In genomic region chr11:61361686-61362541, GRCh38 we compare ENCODE assay signal across 1 cellular context.
A peak's percentile ranks its signal among the peaks of the same experiment; 100 is the strongest.
TF ChIP-seq lines count a peak whose summit lies in the region.

Gene CYB561A3, minus strand, starts transcription at chr11:61361882. Its CDS starts 5,169 bp downstream, at chr11:61356713.
Gene TMEM138, plus strand, starts transcription at chr11:61362374. Its CDS starts 2,017 bp downstream, at chr11:61364391.

TF ChIP-seq in K562, 482 proteins besides CTCF, POLR2A, EP300 and RAD21 (continued from another document and continues in another):
- TF ChIP-seq ZBTB11 (CRISPR knock-in tag; IDR thresholded peaks at IDR 0.05) (peak; percentile 71 to 97 (median 82); a peak in 5 of 6 replicates), MEF2D (tag; conservative IDR thresholded peaks at IDR 0.05; ENCODE audit: low read depth) (no peak), CHAMP1 (IDR thresholded peaks at IDR 0.05) (no peak), HMG20A (CRISPR knock-in tag; conservative IDR thresholded peaks at IDR 0.05) (no peak), BRCA1 (IDR thresholded peaks at IDR 0.05) (no peak), BRCA1 (CRISPR knock-in tag; IDR thresholded peaks at IDR 0.05) (no peak), ZNF76 (CRISPR knock-in tag; IDR thresholded peaks at IDR 0.05; ENCODE audit: borderline replicate concordance) (no peak), POLR2AphosphoS5 (IDR thresholded peaks at IDR 0.05; ENCODE audit: control insufficient read depth, insufficient read depth, low read depth, low read length) (peak; percentile 21; the same call in 1 of the 2 replicates), ZNF318 (IDR thresholded peaks at IDR 0.05; ENCODE audit: borderline replicate concordance in 1 of 2, low read depth in 1 of 2) (no peak), HIVEP1 (CRISPR knock-in tag; IDR thresholded peaks at IDR 0.05) (0 out of 2 replicates have a peak, but pooled peaks have one; percentile 30), ELK3 (CRISPR knock-in tag; IDR thresholded peaks at IDR 0.05) (no peak), ATF7 (IDR thresholded peaks at IDR 0.05) (peak; percentile 77), HMGXB4 (CRISPR knock-in tag; IDR thresholded peaks at IDR 0.05) (no peak; the same call in 1 of the 2 replicates), HES1 (IDR thresholded peaks at IDR 0.05; ENCODE audit: low read depth) (no peak), RBM39 (optimal IDR thresholded peaks at IDR 0.05; ENCODE audit: low read depth, low read length) (no peak), ZNF57 (CRISPR knock-in tag; IDR thresholded peaks at IDR 0.05) (no peak), NFIC (IDR thresholded peaks at IDR 0.05) (peak; percentile 41), GTF2F1 (IDR thresholded peaks at IDR 0.05; ENCODE audit: low read depth, low read length) (peak; percentile 55; the same call in 1 of the 2 replicates), ARID2 (IDR thresholded peaks at IDR 0.05) (no peak), HNRNPUL1 (IDR thresholded peaks at IDR 0.05; ENCODE audit: low read length) (no peak), CREB3L1 (IDR thresholded peaks at IDR 0.05; ENCODE audit: borderline replicate concordance, low read depth) (peak; percentile 88), LCOR (CRISPR knock-in tag; IDR thresholded peaks at IDR 0.05) (peak; percentile 76), FOS (IDR thresholded peaks at IDR 0.05; ENCODE audit: extremely low read depth, insufficient read length) (no peak), ZBTB43 (CRISPR knock-in tag; IDR thresholded peaks at IDR 0.05) (0 out of 2 replicates have a peak, but pooled peaks have one; percentile 35), KAT7 (CRISPR knock-in tag; IDR thresholded peaks at IDR 0.05; ENCODE audit: borderline replicate concordance) (no peak), ILK (tag; IDR thresholded peaks at IDR 0.05; ENCODE audit: borderline replicate concordance, low read depth) (no peak), KLF13 (tag; IDR thresholded peaks at IDR 0.05; ENCODE audit: borderline replicate concordance, low read depth) (peak; percentile 50; the same call in 1 of the 2 replicates), CTCFL (IDR thresholded peaks at IDR 0.05; ENCODE audit: borderline replicate concordance, insufficient read depth, low read depth, low read length, poor library complexity, severe bottlenecking) (no peak), ZNF41 (CRISPR knock-in tag; conservative IDR thresholded peaks at IDR 0.05) (no peak), NFXL1 (CRISPR knock-in tag; IDR thresholded peaks at IDR 0.05) (no peak)
